8 cellular contexts compared by ENCODE assay signal in the genomic region with DNA sequence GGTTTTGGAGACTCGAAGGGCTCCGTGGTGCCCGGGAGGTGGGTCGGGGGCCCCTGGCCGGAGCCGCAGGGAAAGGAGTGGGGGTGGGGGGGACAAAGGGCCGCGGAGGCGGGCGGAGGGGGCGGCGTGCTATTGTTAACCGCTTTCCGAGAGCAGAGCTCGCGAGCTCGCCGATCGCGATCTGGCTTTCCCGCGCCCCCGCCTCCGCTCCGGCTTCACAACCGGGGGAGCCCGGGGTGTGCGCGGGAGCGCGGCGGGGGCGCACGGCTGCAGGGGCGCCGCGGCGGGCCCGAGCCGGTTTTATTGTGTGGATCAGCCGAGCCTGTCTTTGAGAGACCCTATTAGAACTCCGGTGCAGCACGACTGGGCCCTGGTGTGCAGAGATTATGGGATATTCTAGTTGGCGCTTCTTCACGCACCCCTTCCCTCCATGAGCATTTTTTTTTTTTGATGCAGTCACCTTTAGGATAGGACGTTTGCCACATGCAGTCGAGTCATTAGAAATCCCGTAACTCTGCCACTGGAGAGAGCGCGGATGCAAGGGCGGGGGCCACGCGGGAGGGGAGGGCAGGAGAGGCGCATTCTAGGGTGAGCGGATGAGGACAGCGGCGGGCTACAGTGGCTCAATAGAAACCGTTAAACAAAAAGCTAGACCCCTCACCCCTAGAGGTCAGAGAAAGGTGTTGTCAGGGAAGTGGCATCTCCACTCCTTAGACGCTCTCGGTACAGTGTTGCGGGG.
DNase-seq lines count a peak whose midpoint lies in the region; ATAC-seq lines count a peak whose summit lies in the region.

No MANE protein-coding gene starts in this region.

- peak overlapping the region; percentile 69 for H3K4me3 ChIP-seq in iPS-18a (ENCODE audit: low read length)

- H3K36me3 ChIP-seq in ES-I3 (ENCODE audit: insufficient read depth, low read length): no peaks in the 10 kb centered on the region
- no peaks in the 10 kb centered on the region for H3K36me3 ChIP-seq in iPS-18a (ENCODE audit: control insufficient read depth, low read depth, low read length)

- H3K9me3 ChIP-seq in ES-I3 (ENCODE audit: control insufficient read depth, insufficient read depth, low read length): no peaks in the 10 kb centered on the region
- no peaks in the 10 kb centered on the region for H3K9me3 ChIP-seq in iPS-18a (ENCODE audit: control insufficient read depth, low read depth, low read length)

- H3K27ac ChIP-seq in angular gyrus (ENCODE audit: low read depth, low read length) (peak overlapping the region; percentile 66), iPS-18a (ENCODE audit: low read length) (no peak overlapping the region)

- H3K27me3 ChIP-seq in iPS-18a (ENCODE audit: control insufficient read depth, insufficient read depth, low read length): peaks cover 84% of the 10 kb centered on the region

- peak overlapping the region; percentile 58; the same call in 1 of the 2 replicates for H3K9ac ChIP-seq in ES-I3 (ENCODE audit: low read depth, low read length)
- H3K9ac ChIP-seq in iPS-18a (ENCODE audit: low read length): peak overlapping the region; percentile 67

- ATAC-seq in GM21360 (IDR thresholded peaks at IDR 0.05; ENCODE audit: unreplicated experiment): no peak

- H3K4me1 ChIP-seq in ES-I3 (ENCODE audit: insufficient read depth, low read length): peaks cover 6% of the 10 kb centered on the region; the same call in 1 of the 2 replicates
- peaks cover 25% of the 10 kb centered on the region for H3K4me1 ChIP-seq in iPS-18a (ENCODE audit: control insufficient read depth, low read depth, low read length)

- DNase-seq in NCI-H345 (lab: John Stamatoyannopoulos, UW) (peak; percentile 54), hippocampal formation (lab: John Stamatoyannopoulos, UW) (no peak), SIG-M5 (lab: John Stamatoyannopoulos, UW) (no peak)
- DNase-seq in stimulated activated CD4-positive, alpha-beta T cell treated with anti-CD3 and anti-CD28 coated beads, Interleukin-1b, Interleukin-23, amount 100 ng/mL, for 48 hours: peak; percentile 15

Comparison
In these comparisons a context has a peak if more than half of its experiments do, and no peak if none do; other contexts are left out.
1. DNase-seq: peak in NCI-H345 (single experiment) and stimulated activated CD4-positive, alpha-beta T cell treated with anti-CD3 and anti-CD28 coated beads, Interleukin-1b, Interleukin-23, amount 100 ng/mL, for 48 hours (single experiment); none in hippocampal formation (0 of 2) and SIG-M5 (single experiment).